ENCODE assay signal across 1 cellular context in genomic region chr4:60241886-60242285, GRCh38.
TF ChIP-seq lines count a peak whose summit lies in the region.

No MANE protein-coding gene starts in this region.

TF ChIP-seq in H1, 55 proteins besides CTCF, POLR2A, EP300 and RAD21:
- TF ChIP-seq ATF2 (IDR thresholded peaks at IDR 0.05; ENCODE audit: low read length) (no peak), MAFK (IDR thresholded peaks at IDR 0.05; ENCODE audit: low read depth, low read length) (no peak), TCF12 (IDR thresholded peaks at IDR 0.05; ENCODE audit: low read depth, low read length) (no peak), SAP30 (IDR thresholded peaks at IDR 0.05; ENCODE audit: insufficient read depth, insufficient replicate concordance, low read length) (no peak), JUN (IDR thresholded peaks at IDR 0.05; ENCODE audit: low read depth, low read length) (no peak), SP2 (IDR thresholded peaks at IDR 0.05; ENCODE audit: low read length) (no peak), E2F6 (IDR thresholded peaks at IDR 0.05) (no peak), CTBP2 (IDR thresholded peaks at IDR 0.05; ENCODE audit: borderline replicate concordance, insufficient read depth, insufficient read length, low read length) (no peak), SUZ12 (IDR thresholded peaks at IDR 0.05; ENCODE audit: low read length) (no peak), POU5F1 (IDR thresholded peaks at IDR 0.05; ENCODE audit: low read depth, low read length) (no peak), BRCA1 (IDR thresholded peaks at IDR 0.05; ENCODE audit: low read depth, low read length) (no peak), RNF2 (IDR thresholded peaks at IDR 0.05; ENCODE audit: borderline replicate concordance, low read depth, low read length, missing control alignments, poor library complexity, severe bottlenecking) (no peak), CHD7 (IDR thresholded peaks at IDR 0.05; ENCODE audit: insufficient replicate concordance, low read length) (no peak), TAF1 (IDR thresholded peaks at IDR 0.05; ENCODE audit: low read depth, low read length) (no peak), GABPA (IDR thresholded peaks at IDR 0.05; ENCODE audit: borderline replicate concordance, insufficient read depth, low read length) (no peak), EZH2 (IDR thresholded peaks at IDR 0.05; ENCODE audit: low read depth, low read length, severe bottlenecking) (no peak), BACH1 (IDR thresholded peaks at IDR 0.05; ENCODE audit: low read length) (no peak), JUND (IDR thresholded peaks at IDR 0.05; ENCODE audit: low read length) (no peak)
TF ChIP-seq in H1: peak in this region for 0.
